8 cellular contexts compared by ENCODE assay signal in the genomic region with DNA sequence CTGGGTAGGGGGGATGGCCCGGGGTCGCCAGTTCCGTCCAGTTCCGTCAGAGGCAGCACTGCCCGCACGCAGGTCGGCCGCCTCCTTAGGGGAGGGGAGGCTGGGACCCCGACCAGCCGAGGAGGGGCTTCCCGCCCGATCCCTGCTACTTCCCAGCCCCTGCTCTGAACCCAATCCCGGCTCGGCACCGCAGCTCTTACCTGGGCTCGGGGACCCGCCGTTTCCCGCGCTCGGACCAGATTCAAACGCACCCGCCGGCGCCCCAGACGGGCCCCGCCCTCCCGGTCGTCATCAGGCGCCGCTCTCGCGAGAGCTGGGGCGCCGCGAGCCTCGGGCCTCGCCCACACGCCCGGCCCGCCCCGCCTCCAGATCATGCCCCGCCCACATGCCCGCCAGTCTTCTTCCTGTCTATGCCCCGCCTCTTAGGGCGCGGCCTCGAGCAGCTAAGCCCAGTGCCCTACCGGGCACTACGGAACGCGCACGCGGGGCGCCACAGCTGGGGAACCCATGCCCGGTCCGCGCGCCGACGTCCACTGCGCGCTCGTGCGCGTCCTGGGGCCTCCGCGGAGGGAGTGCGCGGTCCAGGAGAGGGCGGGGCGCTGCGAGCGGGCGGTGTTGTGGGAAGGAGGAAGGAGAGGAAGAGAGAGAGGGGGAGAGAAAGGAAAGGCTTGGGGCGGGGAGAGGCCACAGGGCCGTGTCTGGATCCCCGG. TPM values are rescaled to one million over a fixed set of nuclear protein-coding genes. Genes with fewer than 3 reads are reported as not detected.
DNase-seq lines count a peak whose midpoint lies in the region; ATAC-seq and TF ChIP-seq lines count a peak whose summit lies in the region.

A gene with protein sequence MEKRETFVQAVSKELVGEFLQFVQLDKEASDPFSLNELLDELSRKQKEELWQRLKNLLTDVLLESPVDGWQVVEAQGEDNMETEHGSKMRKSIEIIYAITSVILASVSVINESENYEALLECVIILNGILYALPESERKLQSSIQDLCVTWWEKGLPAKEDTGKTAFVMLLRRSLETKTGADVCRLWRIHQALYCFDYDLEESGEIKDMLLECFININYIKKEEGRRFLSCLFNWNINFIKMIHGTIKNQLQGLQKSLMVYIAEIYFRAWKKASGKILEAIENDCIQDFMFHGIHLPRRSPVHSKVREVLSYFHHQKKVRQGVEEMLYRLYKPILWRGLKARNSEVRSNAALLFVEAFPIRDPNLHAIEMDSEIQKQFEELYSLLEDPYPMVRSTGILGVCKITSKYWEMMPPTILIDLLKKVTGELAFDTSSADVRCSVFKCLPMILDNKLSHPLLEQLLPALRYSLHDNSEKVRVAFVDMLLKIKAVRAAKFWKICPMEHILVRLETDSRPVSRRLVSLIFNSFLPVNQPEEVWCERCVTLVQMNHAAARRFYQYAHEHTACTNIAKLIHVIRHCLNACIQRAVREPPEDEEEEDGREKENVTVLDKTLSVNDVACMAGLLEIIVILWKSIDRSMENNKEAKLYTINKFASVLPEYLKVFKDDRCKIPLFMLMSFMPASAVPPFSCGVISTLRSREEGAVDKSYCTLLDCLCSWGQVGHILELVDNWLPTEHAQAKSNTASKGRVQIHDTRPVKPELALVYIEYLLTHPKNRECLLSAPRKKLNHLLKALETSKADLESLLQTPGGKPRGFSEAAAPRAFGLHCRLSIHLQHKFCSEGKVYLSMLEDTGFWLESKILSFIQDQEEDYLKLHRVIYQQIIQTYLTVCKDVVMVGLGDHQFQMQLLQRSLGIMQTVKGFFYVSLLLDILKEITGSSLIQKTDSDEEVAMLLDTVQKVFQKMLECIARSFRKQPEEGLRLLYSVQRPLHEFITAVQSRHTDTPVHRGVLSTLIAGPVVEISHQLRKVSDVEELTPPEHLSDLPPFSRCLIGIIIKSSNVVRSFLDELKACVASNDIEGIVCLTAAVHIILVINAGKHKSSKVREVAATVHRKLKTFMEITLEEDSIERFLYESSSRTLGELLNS (minus strand): TSS at position 281 of the 710 bp plus-strand sequence. CDS start 2,905 bp downstream, outside the sequence.

- no TSS peak for BruUV-seq in PC-3 (replicated peaks; lab: Mats Ljungman, UMichigan)

- intact Hi-C loops in PC-3 (cut with micrococcal nuclease): loop anchor here (5.0 kb wide), 1 partner anchor 113 kb away; no protein-coding TSS in a partner anchor

- CTCF ChIA-PET in PC-3 (lab: Charles Lee): interaction anchor here (0.6 to 1.1 kb wide), 2 partner anchors 55 to 195 kb away, joined by 3 read pairs; no protein-coding TSS in a partner anchor

- H3K27ac ChIP-seq in PC-3 (ENCODE audit: low read length): peak within 1 kb of the TSS; percentile 58

- DNase-seq in DMS153 treated with DMSO at 0.1 percent for 48 hours (lab: John Stamatoyannopoulos, UW; ENCODE audit: unreplicated experiment) (peak; percentile 96), PC-3 (peak; percentile 98), erythroblast (lab: John Stamatoyannopoulos, UW) (peak; percentile 99)
- peak; percentile 98 for DNase-seq in activated T-cell treated with anti-CD3 and anti-CD28 coated beads, Interleukin-2, amount 50 U/mL, for 1 hour
- peak; percentile 96 to 97 for DNase-seq in stimulated activated CD8-positive, alpha-beta memory T cell treated with anti-CD3 and anti-CD28 coated beads, Interleukin-7, amount 100 ng/mL, for 1 hour (ENCODE audit: low read depth in 2 of 2)

- H4K20me1 ChIP-seq in PC-3 (ENCODE audit: low read length): no peaks in the 10 kb centered on the region; the same call in 1 of the 2 replicates

- peak; percentile 81 for TF ChIP-seq POLR2A in erythroblast (IDR thresholded peaks at IDR 0.05; ENCODE audit: low read length)

- no peak for TF ChIP-seq RAD21 in Ishikawa (IDR thresholded peaks at IDR 0.05; ENCODE audit: low read depth)

- POLR2A ChIA-PET in PC-3 (lab: Charles Lee; ENCODE audit: unreplicated experiment): interaction anchor here (0.6 kb wide), 1 partner anchor 154 kb away, joined by 3 read pairs; no protein-coding TSS in a partner anchor

- H3K9me3 ChIP-seq in PC-3 (ENCODE audit: low read length) (no peaks in the 10 kb centered on the region), mucosa of stomach (ENCODE audit: control insufficient read depth, low read length) (no peaks in the 10 kb centered on the region)

- H3K36me3 ChIP-seq in PC-3 (ENCODE audit: low read depth, low read length) (peaks cover 20% of the 10 kb centered on the region), mucosa of stomach (ENCODE audit: control insufficient read depth, insufficient read depth, low read length) (no peaks in the 10 kb centered on the region)

- no peaks in the 10 kb centered on the region for H3F3A ChIP-seq in PC-3 (ENCODE audit: low read length, unreplicated experiment)

- H3K4me2 ChIP-seq in PC-3 (ENCODE audit: low read length): peak within 1 kb of the TSS; percentile 93

- peak; percentile 97 for ATAC-seq in GM21576 (IDR thresholded peaks at IDR 0.05; ENCODE audit: unreplicated experiment)
- peak; percentile 98 for ATAC-seq in PC-3

- no peaks in the 10 kb centered on the region for H3K9me2 ChIP-seq in PC-3 (replicated peaks; ENCODE audit: low read length)

- H3K4me3 ChIP-seq in PC-3 (ENCODE audit: low read length): peak within 1 kb of the TSS; percentile 99
- H3K4me3 ChIP-seq in mucosa of stomach (ENCODE audit: low read length): peak within 1 kb of the TSS; percentile 78

- no peak for TF ChIP-seq CTCF in PC-3 (conservative IDR thresholded peaks at IDR 0.05; ENCODE audit: low read depth, low read length)

- H3K9ac ChIP-seq in PC-3 (ENCODE audit: low read length) (peak within 1 kb of the TSS; percentile 99), mucosa of stomach (ENCODE audit: low read length) (peak within 1 kb of the TSS; percentile 69)

- peaks cover 52% of the 10 kb centered on the region for H3K79me2 ChIP-seq in PC-3 (ENCODE audit: low read length)

- H2AFZ ChIP-seq in PC-3 (ENCODE audit: low read length): peak within 1 kb of the TSS; percentile 81

- H3K27me3 ChIP-seq in PC-3 (ENCODE audit: low read length): no peaks in the 10 kb centered on the region
- H3K27me3 ChIP-seq in mucosa of stomach (ENCODE audit: control insufficient read depth, insufficient read depth, low read length): no peaks in the 10 kb centered on the region

- TF ChIP-seq EP300 in Ishikawa (IDR thresholded peaks at IDR 0.05; ENCODE audit: borderline replicate concordance): no peak

- H3K4me1 ChIP-seq in PC-3 (ENCODE audit: insufficient read depth, low read length): peaks cover 18% of the 10 kb centered on the region
- peaks cover 17% of the 10 kb centered on the region for H3K4me1 ChIP-seq in mucosa of stomach (ENCODE audit: control insufficient read depth, insufficient read depth, low read length)

TF ChIP-seq in Ishikawa, 13 proteins besides CTCF, POLR2A, EP300 and RAD21:
- TF ChIP-seq CEBPB (IDR thresholded peaks at IDR 0.05): no peak
- TF ChIP-seq, protein P1, sequence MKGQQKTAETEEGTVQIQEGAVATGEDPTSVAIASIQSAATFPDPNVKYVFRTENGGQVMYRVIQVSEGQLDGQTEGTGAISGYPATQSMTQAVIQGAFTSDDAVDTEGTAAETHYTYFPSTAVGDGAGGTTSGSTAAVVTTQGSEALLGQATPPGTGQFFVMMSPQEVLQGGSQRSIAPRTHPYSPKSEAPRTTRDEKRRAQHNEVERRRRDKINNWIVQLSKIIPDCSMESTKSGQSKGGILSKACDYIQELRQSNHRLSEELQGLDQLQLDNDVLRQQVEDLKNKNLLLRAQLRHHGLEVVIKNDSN (IDR thresholded peaks at IDR 0.05): 0 out of 2 replicates have a peak, but pooled peaks have one; percentile 21
- TF ChIP-seq YY1 (IDR thresholded peaks at IDR 0.05; ENCODE audit: low read depth): peak; percentile 23; the same call in 1 of the 2 replicates
- TF ChIP-seq TEAD4 (IDR thresholded peaks at IDR 0.05): no peak
- TF ChIP-seq CREB1 (IDR thresholded peaks at IDR 0.05; ENCODE audit: low read depth): peak; percentile 44; the same call in 1 of the 2 replicates
- TF ChIP-seq EGR1 (IDR thresholded peaks at IDR 0.05): peak; percentile 60
- TF ChIP-seq TAF1 (IDR thresholded peaks at IDR 0.05; ENCODE audit: low read depth): peak; percentile 66; the same call in 1 of the 2 replicates
- TF ChIP-seq, protein P2, sequence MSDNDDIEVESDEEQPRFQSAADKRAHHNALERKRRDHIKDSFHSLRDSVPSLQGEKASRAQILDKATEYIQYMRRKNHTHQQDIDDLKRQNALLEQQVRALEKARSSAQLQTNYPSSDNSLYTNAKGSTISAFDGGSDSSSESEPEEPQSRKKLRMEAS (IDR thresholded peaks at IDR 0.05): peak; percentile 76
- peak; percentile 49 for TF ChIP-seq TCF12 (IDR thresholded peaks at IDR 0.05; ENCODE audit: low read depth)

RNA-seq across cellular contexts. Expression of the gene that starts here (rescaled TPM):
- 49.2 and 50.2 TPM in 2 replicates for total RNA-seq in PC-3 (2014; rRNA removed)

Comparison
In these comparisons a context has a peak if more than half of its experiments do, and no peak if none do; other contexts are left out.
1. Peak in every context shown above with its lines: DNase-seq, ATAC-seq, H3K4me3 ChIP-seq and H3K27ac ChIP-seq.